In genomic region chr12:53223391-53224267, GRCh38 we compare ENCODE assay signal across 1 cellular context.
TF ChIP-seq lines count a peak whose summit lies in the region.

No MANE protein-coding gene starts in this region.

TF ChIP-seq in IMR-90, 13 proteins besides CTCF, POLR2A, EP300 and RAD21:
- TF ChIP-seq SMC3 (IDR thresholded peaks at IDR 0.05; ENCODE audit: low read depth, low read length): no peak
- TF ChIP-seq MAZ (IDR thresholded peaks at IDR 0.05; ENCODE audit: borderline replicate concordance, low read depth, low read length): peak; percentile 40; the same call in 1 of the 2 replicates
- TF ChIP-seq CEBPB (IDR thresholded peaks at IDR 0.05; ENCODE audit: low read depth, low read length): peak; percentile 26; the same call in 1 of the 2 replicates
